10 cellular contexts compared by ENCODE assay signal in the genomic region with DNA sequence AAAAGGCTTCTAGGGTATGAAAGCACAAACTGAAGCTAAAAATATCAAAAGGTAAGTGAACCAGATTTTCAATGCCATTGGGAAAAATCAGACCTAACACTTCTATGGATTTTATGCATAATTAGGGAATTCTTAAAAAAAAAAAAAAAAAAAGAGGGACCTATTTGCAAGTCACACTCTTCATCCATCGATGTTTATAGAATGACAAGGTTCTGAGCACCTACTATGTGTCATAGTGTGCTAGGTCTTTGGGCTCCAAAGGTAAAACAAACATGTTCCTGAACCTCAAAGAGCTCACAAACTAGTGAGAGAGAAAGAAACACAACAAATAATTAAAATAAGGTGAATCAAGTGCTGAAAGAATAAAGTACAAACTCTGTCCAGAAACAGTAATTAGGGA. TPM values are rescaled to one million over a fixed set of nuclear protein-coding genes. Genes with fewer than 3 reads are reported as not detected.
A peak's percentile ranks its signal among the peaks of the same experiment; 100 is the strongest.
DNase-seq lines count a peak whose midpoint lies in the region; ATAC-seq, FAIRE-seq and TF ChIP-seq lines count a peak whose summit lies in the region.
"Had no signal": no experiment of that assay in that cellular context is flagged by ENCODE, and none has a peak within 500 bp of the region (broad histone marks: within the 10 kb centered on the region; RNA-seq: fewer than 3 reads in every experiment).

No MANE protein-coding gene starts in this region.

- no peak overlapping the region for H3K4me3 ChIP-seq in IMR-90 (ENCODE audit: insufficient read depth, low read depth, low read length)
- H3K4me3 ChIP-seq in GM12878: no peak overlapping the region
- H3K4me3 ChIP-seq: suprapubic skin had no signal

- H3K27ac Mint-ChIP-seq in CD4-positive, alpha-beta T cell: peak overlapping the region; percentile 83
- H3K27ac Mint-ChIP-seq in natural killer cell treated with Interleukin-12 subunit alpha and Interleukin-12 subunit beta and Interleukin-15 and Interleukin-18, amount 100 ng/mL, for 72 hours: peak overlapping the region; percentile 88 to 90

- TF ChIP-seq RAD21 in IMR-90 (IDR thresholded peaks at IDR 0.05; ENCODE audit: low read length): no peak
- no peak for TF ChIP-seq RAD21 in GM12878 (IDR thresholded peaks at IDR 0.05; ENCODE audit: insufficient read depth, low read depth, low read length)

- no peak overlapping the region for H3K27ac ChIP-seq in CD4-positive, alpha-beta T cell (ENCODE audit: low read depth, low read length)
- H3K27ac ChIP-seq in IMR-90 (ENCODE audit: insufficient read depth, low read length) (no peak overlapping the region), GM12878 (ENCODE audit: control insufficient read depth, insufficient read depth) (no peak overlapping the region)
- H3K27ac ChIP-seq: suprapubic skin had no signal

- peaks cover 25% of the 10 kb centered on the region for H3K36me3 ChIP-seq in IMR-90 (ENCODE audit: control insufficient read depth, insufficient read depth, low read length)
- H3K36me3 ChIP-seq in GM12878 (ENCODE audit: control insufficient read depth in 2 of 2, insufficient read depth in 2 of 2, low read length in 1 of 2): peaks cover 0 to 11% of the 10 kb centered on the region in 2 experiments; a peak in 1 of 4 replicates

- H2BK15ac ChIP-seq in IMR-90 (ENCODE audit: low read depth, low read length): no peak overlapping the region

- H2AK5ac ChIP-seq in IMR-90 (ENCODE audit: low read depth, low read length): no peak overlapping the region

- FAIRE-seq in GM12878 (lab: Jason Lieb, UNC) (no peak), urothelium cell line (lab: Jason Lieb, UNC) (no peak)
- FAIRE-seq: bronchial epithelial cell had no signal

- H3K79me1 ChIP-seq in IMR-90 (ENCODE audit: low read depth in 1 of 2, low read length in 2 of 2): peaks cover 49 to 78% of the 10 kb centered on the region in 2 experiments

- no peak overlapping the region for H4K8ac ChIP-seq in IMR-90 (ENCODE audit: low read depth in 2 of 2, low read length in 2 of 2)

- POLR2A ChIA-PET in CD4-positive, alpha-beta T cell (lab: Charles Lee): interaction anchor here (0.7 kb wide), 1 partner anchor 8 kb away, joined by 4 read pairs; no protein-coding TSS in a partner anchor
- POLR2A ChIA-PET in IMR-90 (lab: Charles Lee; ENCODE audit: unreplicated experiment): interaction anchor here (0.7 kb wide), 1 partner anchor 11 kb away, joined by 7 read pairs; no protein-coding TSS in a partner anchor
- POLR2A ChIA-PET in GM12878 (lab: Charles Lee): interaction anchor here (1.2 to 5.4 kb wide), 2 partner anchors 10 to 13 kb away, joined by 6 to 42 read pairs; no protein-coding TSS in a partner anchor

- no peak overlapping the region for H3K56ac ChIP-seq in IMR-90 (ENCODE audit: extremely low read depth, insufficient read depth, low read length)

- H3K4me2 ChIP-seq in IMR-90 (ENCODE audit: low read depth, low read length): peak overlapping the region; percentile 99; the same call in 1 of the 2 replicates
- H3K4me2 ChIP-seq in GM12878 (ENCODE audit: control insufficient read depth, insufficient read depth): peak overlapping the region; percentile 23; the same call in 1 of the 2 replicates

- peak overlapping the region; percentile 60 for H3K4me3 Mint-ChIP-seq in CD4-positive, alpha-beta T cell
- H3K4me3 Mint-ChIP-seq in natural killer cell treated with Interleukin-12 subunit alpha and Interleukin-12 subunit beta and Interleukin-15 and Interleukin-18, amount 100 ng/mL, for 72 hours: peak overlapping the region; percentile 97

- H2BK5ac ChIP-seq in IMR-90 (ENCODE audit: low read depth, low read length, poor library complexity, severe bottlenecking): no peak overlapping the region

- H4K5ac ChIP-seq in IMR-90 (ENCODE audit: low read depth, low read length): no peak overlapping the region; the same call in 1 of the 2 replicates

- H2AFZ ChIP-seq in IMR-90 (replicated peaks; ENCODE audit: low read length, poor library complexity) (no peak overlapping the region), GM12878 (ENCODE audit: control insufficient read depth, low read depth, low read length) (no peak overlapping the region)

- no peak for ATAC-seq in CD4-positive, alpha-beta T cell (ENCODE audit: poor library complexity)
- ATAC-seq in IMR-90 (ENCODE audit: low read depth) (no peak), GM12878 (no peak)
- ATAC-seq in natural killer cell treated with Interleukin-12 subunit alpha and Interleukin-12 subunit beta and Interleukin-15 and Interleukin-18, amount 100 ng/mL, for 72 hours: no peak

- no peak overlapping the region for H2AK9ac ChIP-seq in IMR-90 (replicated peaks; ENCODE audit: low read depth, low read length, poor library complexity)

- peak overlapping the region; percentile 33; the same call in 1 of the 2 replicates for H3K9ac ChIP-seq in IMR-90 (ENCODE audit: low read depth, low read length)
- no peak overlapping the region for H3K9ac ChIP-seq in GM12878 (ENCODE audit: control insufficient read depth, insufficient read depth, low read length)

- SMC1A ChIA-PET in GM12878 (lab: Charles Lee; ENCODE audit: uncharacterized antibody, unreplicated experiment): interaction anchor here (0.6 to 3.4 kb wide), 4 partner anchors 12 to 365 kb away, joined by 3 to 31 read pairs (median 9); no protein-coding TSS in a partner anchor

- H3K9me3 Mint-ChIP-seq in CD4-positive, alpha-beta T cell: no peaks in the 10 kb centered on the region
- H3K9me3 Mint-ChIP-seq in natural killer cell treated with Interleukin-12 subunit alpha and Interleukin-12 subunit beta and Interleukin-15 and Interleukin-18, amount 100 ng/mL, for 72 hours: no peaks in the 10 kb centered on the region

- TF ChIP-seq POLR2A in IMR-90 (IDR thresholded peaks at IDR 0.05; ENCODE audit: low read depth, low read length) (no peak), GM12878 (IDR thresholded peaks at IDR 0.05; ENCODE audit: low read depth, low read length) (no peak)

- BruUV-seq in IMR-90 (replicated peaks; lab: Mats Ljungman, UMichigan) (no TSS peak), GM12878 (replicated peaks; lab: Mats Ljungman, UMichigan) (no TSS peak)

- H4K91ac ChIP-seq in IMR-90 (ENCODE audit: insufficient read depth, low read depth, low read length): no peak overlapping the region

- H3K4ac ChIP-seq in IMR-90 (ENCODE audit: low read depth, low read length): peak overlapping the region; percentile 51; the same call in 1 of the 2 replicates

- WGBS in IMR-90 (ENCODE audit: extremely low coverage in 2 of 2, insufficient read length in 1 of 2), 2 experiments: no CpG with 5 or more reads among the region's 1 CpG
- 90% methylated on average over 1 of the region's 1 CpG for WGBS in GM12878 (ENCODE audit: insufficient coverage, insufficient replicate concordance, low lambda C conversion rate, missing lambda C conversion rate)

- dilution Hi-C loops in IMR-90 (cut with HindIII; ENCODE audit: low sequenced_read_pairs, unreplicated experiment): no loop called here

- peak overlapping the region; percentile 30; the same call in 1 of the 2 replicates for H3K14ac ChIP-seq in IMR-90 (replicated peaks; ENCODE audit: low read depth, low read length)

- H2BK120ac ChIP-seq in IMR-90 (ENCODE audit: low read depth, low read length): 0 out of 2 replicates have a peak overlapping the region, but pooled peaks have one; percentile 6

- peak overlapping the region; percentile 91; the same call in 1 of the 2 replicates for H3K23ac ChIP-seq in IMR-90 (ENCODE audit: low read depth, low read length)

- intact Hi-C loops in CD4-positive, alpha-beta T cell (cut with DNase I, micrococcal nuclease): loop anchor here in 1 of 2 experiments (10.0 kb wide), 1 partner anchor 1988 kb away; the partner anchor contains the start of gene MED13
- intact Hi-C loops in IMR-90 (cut with micrococcal nuclease): no loop called here
- intact Hi-C loops in GM12878 (cut with micrococcal nuclease; ENCODE audit: unreplicated experiment): no loop called here

- in situ Hi-C loops in IMR-90 (cut with MboI; ENCODE audit: low sequenced_read_pairs): no loop called here
- in situ Hi-C loops in GM12878 (cut with MboI): no loop called here

- H3K4me1 ChIP-seq in IMR-90 (ENCODE audit: control insufficient read depth, insufficient read depth, low read length): peaks cover 11% of the 10 kb centered on the region
- H3K4me1 ChIP-seq in GM12878 (ENCODE audit: control insufficient read depth, insufficient read depth, low read length): peaks cover 12% of the 10 kb centered on the region

- H2BK20ac ChIP-seq in IMR-90 (ENCODE audit: low read depth, low read length): no peak overlapping the region

- peaks cover 56% of the 10 kb centered on the region for H3K36me3 Mint-ChIP-seq in CD4-positive, alpha-beta T cell (ENCODE audit: low read depth)
- H3K36me3 Mint-ChIP-seq in natural killer cell treated with Interleukin-12 subunit alpha and Interleukin-12 subunit beta and Interleukin-15 and Interleukin-18, amount 100 ng/mL, for 72 hours: peaks cover 9% of the 10 kb centered on the region

- peaks cover 13% of the 10 kb centered on the region for H3K9me1 ChIP-seq in IMR-90 (ENCODE audit: insufficient read depth, low read length)

- CTCF ChIA-PET in CD4-positive, alpha-beta T cell (lab: Charles Lee): interaction anchor here (0.7 kb wide), 1 partner anchor 1126 kb away, joined by 3 read pairs; no protein-coding TSS in a partner anchor
- CTCF ChIA-PET in IMR-90 (lab: Yijun Ruan, JAX) (interaction anchor here (0.5 to 0.6 kb wide), 2 partner anchors 523 to 565 kb away, joined by 3 read pairs; partner anchors contain the start of gene PPM1D), GM12878 (lab: Yijun Ruan, JAX) (interaction anchor here (0.7 to 6.1 kb wide), 5 partner anchors 13 to 1115 kb away, joined by 3 to 46 read pairs (median 3); no protein-coding TSS in a partner anchor)

- no peaks in the 10 kb centered on the region for H3K27me3 Mint-ChIP-seq in CD4-positive, alpha-beta T cell
- no peaks in the 10 kb centered on the region for H3K27me3 Mint-ChIP-seq in natural killer cell treated with Interleukin-12 subunit alpha and Interleukin-12 subunit beta and Interleukin-15 and Interleukin-18, amount 100 ng/mL, for 72 hours

- DNase-seq in CD4-positive, alpha-beta T cell: no peak
- DNase-seq in IMR-90 (no peak), GM12878 (ENCODE audit: low read depth, low spot score) (no peak), NCI-H2196 treated with DMSO at 0.1 percent for 48 hours (lab: John Stamatoyannopoulos, UW; ENCODE audit: unreplicated experiment) (no peak), urothelium cell line (ENCODE audit: low spot score) (no peak), NCI-H2029 (lab: John Stamatoyannopoulos, UW) (no peak), C1 segment of cervical spinal cord (lab: John Stamatoyannopoulos, UW) (no peak)
- DNase-seq in natural killer cell treated with Interleukin-12 subunit alpha and Interleukin-12 subunit beta and Interleukin-15 and Interleukin-18, amount 100 ng/mL, for 72 hours (ENCODE audit: low spot score): no peak

- H3K9me3 ChIP-seq in CD4-positive, alpha-beta T cell (ENCODE audit: control insufficient read depth, low read length): no peaks in the 10 kb centered on the region
- H3K9me3 ChIP-seq in IMR-90 (ENCODE audit: control insufficient read depth, insufficient read depth, low read length) (no peaks in the 10 kb centered on the region), GM12878 (replicated peaks; ENCODE audit: control insufficient read depth, insufficient read depth, low read length) (no peaks in the 10 kb centered on the region)
- H3K9me3 ChIP-seq: suprapubic skin had no signal

- H3K27me3 ChIP-seq in CD4-positive, alpha-beta T cell (ENCODE audit: control insufficient read depth, insufficient read depth, low read length): no peaks in the 10 kb centered on the region
- H3K27me3 ChIP-seq in IMR-90 (ENCODE audit: control insufficient read depth, insufficient read depth, low read length): no peaks in the 10 kb centered on the region
- H3K27me3 ChIP-seq in GM12878 (replicated peaks in 1 of 2; ENCODE audit: control insufficient read depth in 2 of 2, insufficient read depth in 2 of 2, low read length in 1 of 2): no peaks in the 10 kb centered on the region
- H3K27me3 ChIP-seq: suprapubic skin had no signal

- H4K20me1 ChIP-seq in IMR-90 (ENCODE audit: insufficient read depth, low read length): peaks cover 4% of the 10 kb centered on the region; the same call in 1 of the 2 replicates
- H4K20me1 ChIP-seq in GM12878 (ENCODE audit: control insufficient read depth, insufficient read depth): no peaks in the 10 kb centered on the region

- H3K79me2 ChIP-seq in GM12878 (ENCODE audit: control insufficient read depth, insufficient read depth, low read length): peaks cover 6% of the 10 kb centered on the region

- TF ChIP-seq EP300 in GM12878 (IDR thresholded peaks at IDR 0.05; ENCODE audit: borderline replicate concordance in 1 of 2, control insufficient read depth in 1 of 2, low read depth in 2 of 2, low read length in 2 of 2): no peak

- no peak overlapping the region for H3K18ac ChIP-seq in IMR-90 (ENCODE audit: low read depth, low read length)

- TF ChIP-seq CTCF in CD4-positive, alpha-beta T cell (IDR thresholded peaks at IDR 0.05): no peak
- no peak for TF ChIP-seq CTCF in IMR-90 (conservative IDR thresholded peaks at IDR 0.05; ENCODE audit: low read depth, low read length)
- no peak for TF ChIP-seq CTCF in GM12878 (IDR thresholded peaks at IDR 0.05 in 2 of 3, conservative IDR thresholded peaks at IDR 0.05 in 1 of 3; ENCODE audit: control insufficient read depth in 2 of 3, extremely low read depth in 1 of 3, insufficient read depth in 1 of 3, low read depth in 3 of 3, low read length in 3 of 3)

- RAD21 ChIA-PET in GM12878 (lab: Charles Lee; ENCODE audit: unreplicated experiment): interaction anchor here (3.1 kb wide), 1 partner anchor 11 kb away, joined by 17 read pairs; no protein-coding TSS in a partner anchor

- peaks cover 22% of the 10 kb centered on the region for H3K4me1 Mint-ChIP-seq in CD4-positive, alpha-beta T cell (ENCODE audit: low read depth)
- H3K4me1 Mint-ChIP-seq in natural killer cell treated with Interleukin-12 subunit alpha and Interleukin-12 subunit beta and Interleukin-15 and Interleukin-18, amount 100 ng/mL, for 72 hours (ENCODE audit: low read depth in 2 of 2): peaks cover 26 to 27% of the 10 kb centered on the region in 2 donors

RNA-seq across cellular contexts. Expression of gene HEATR6, which starts 1.9 kb away (rescaled TPM):
- 1 to 10 TPM; 9.0 to 9.1 TPM for total RNA-seq in CD4-positive, alpha-beta T cell
- 25.6 and 27.6 TPM in 2 replicates for total RNA-seq in IMR-90 (2012; rRNA removed)
- 16.7 and 20.2 TPM in 2 replicates for polyA plus RNA-seq in IMR-90 (2012; rRNA removed)
- 6.2 and 14.9 TPM in 2 replicates for polyA plus RNA-seq in IMR-90 (2012; cell fraction: cytosol; rRNA removed)
- polyA plus RNA-seq in IMR-90 (2012; cell fraction: nucleus; rRNA removed; ENCODE audit: low replicate concordance): 38.1 and 58.8 TPM in 2 replicates
- 32.4 and 37.5 TPM in 2 replicates for total RNA-seq in GM12878 (2013; cell fraction: nucleolus; rRNA removed)
- total RNA-seq in GM12878 (2014; rRNA removed): 11.7 and 12.3 TPM in 2 replicates
- 9.4 and 9.9 TPM in 2 replicates for total RNA-seq in GM12878 (2014; rRNA removed; fragmentation: Illumina TruSeq; extraction: Trizol)
- 12.9 and 15.1 TPM in 2 replicates for total RNA-seq in GM12878 (2021)
- polyA plus RNA-seq in GM12878 (2011; ENCODE audit: low read depth): 6.0 TPM
- 10.5 and 13.4 TPM in 2 replicates for polyA plus RNA-seq in GM12878 (2011; rRNA removed)
- 22.6 and 26.4 TPM in 2 replicates for polyA plus RNA-seq in GM12878 (2011; cell fraction: cytosol; rRNA removed)
- 37.9 and 45.4 TPM in 2 replicates for polyA plus RNA-seq in GM12878 (2011; cell fraction: nucleus; rRNA removed)
- 7.3 and 8.0 TPM in 2 replicates for polyA plus RNA-seq in GM12878 (2012)
- 12.8 and 17.2 TPM in 2 replicates for polyA plus RNA-seq in GM12878 (2014; fragmentation: Illumina TruSeq; extraction: Trizol)
- 1 to 10 TPM; 3.4 to 5.2 TPM for polyA plus RNA-seq in GM12878 (2014; fragmentation: Nextera tagmentation; extraction: Ambion mirVana)
- 7.7 and 11.6 TPM in 2 replicates for polyA plus RNA-seq in GM12878 (2014; rRNA removed)
- polyA plus RNA-seq in GM12878 (2016; fragmentation: Nextera tagmentation; extraction: Ambion mirVana): 10 to 100 TPM in 1 of 2 experiments, 1 to 10 TPM in 1; 8.4 to 10.9 TPM
- 28.5 and 34.1 TPM in 2 replicates for polyA minus RNA-seq in GM12878 (2011; rRNA and poly(A)+ RNA removed)
- polyA minus RNA-seq in GM12878 (2011; cell fraction: cytosol; rRNA and poly(A)+ RNA removed): 7.8 and 10.5 TPM in 2 replicates
- 24.2 and 40.6 TPM in 2 replicates for polyA minus RNA-seq in GM12878 (2011; cell fraction: nucleus; rRNA and poly(A)+ RNA removed)
- total RNA-seq in natural killer cell treated with Interleukin-12 subunit alpha and Interleukin-12 subunit beta and Interleukin-15 and Interleukin-18, amount 100 ng/mL, for 72 hours: 10 to 100 TPM; 18.5 to 21.3 TPM
